ENCODE assay signal across 36 cellular contexts in the genomic region with DNA sequence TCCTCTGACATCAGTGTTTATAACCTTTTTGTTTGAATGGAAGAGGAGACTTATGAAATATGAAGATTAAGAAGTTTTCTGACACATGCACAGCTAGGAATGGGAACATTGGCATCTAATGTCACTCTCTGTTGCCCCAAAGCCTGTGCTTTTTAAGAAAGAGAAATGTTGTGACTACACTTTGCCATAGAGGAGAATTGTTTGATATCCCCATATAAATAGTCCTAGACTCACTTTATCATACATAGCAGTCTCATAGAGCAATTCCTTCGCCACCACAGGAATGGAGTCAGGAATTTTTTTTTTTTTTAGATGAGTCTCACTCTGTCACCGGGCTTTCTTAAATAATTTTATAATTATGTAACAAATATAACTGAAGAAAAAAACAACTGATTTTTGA. TPM values are rescaled to one million over a fixed set of nuclear protein-coding genes. Genes with fewer than 3 reads are reported as not detected.
DNase-seq lines count a peak whose midpoint lies in the region; ATAC-seq and TF ChIP-seq lines count a peak whose summit lies in the region.
"Had no signal": no experiment of that assay in that cellular context is flagged by ENCODE, and none has a peak within 500 bp of the region (broad histone marks: within the 10 kb centered on the region; RNA-seq: fewer than 3 reads in every experiment).

No MANE protein-coding gene starts in this region.

- H3K79me1 ChIP-seq in mesendoderm (ENCODE audit: low read length) = no peaks in the 10 kb centered on the region

- H3K56ac ChIP-seq in mesendoderm (ENCODE audit: low read length) = no peak overlapping the region

- no peak overlapping the region for H4K8ac ChIP-seq in mesendoderm (ENCODE audit: low read depth, low read length)

- H3K36me3 ChIP-seq in PC-3 (ENCODE audit: low read depth, low read length) (no peaks in the 10 kb centered on the region), mesendoderm (ENCODE audit: control insufficient read depth, insufficient read depth, low read length) (no peaks in the 10 kb centered on the region)
- H3K36me3 ChIP-seq: cardiac muscle cell, colonic mucosa, MG63, ovary, suprapubic skin had no signal

- H4K5ac ChIP-seq in mesendoderm (ENCODE audit: low read length) = no peak overlapping the region

- H3K4me2 ChIP-seq in PC-3 (ENCODE audit: low read length) = no peak overlapping the region
- H3K4me2 ChIP-seq in mesendoderm (ENCODE audit: low read length) = no peak overlapping the region
- H3K4me2 ChIP-seq: A549 had no signal

- H3K27ac Mint-ChIP-seq in activated CD8-positive, alpha-beta T cell treated with anti-CD3 and anti-CD28 coated beads for 36 hours = peak overlapping the region; percentile 70
- no peak overlapping the region for H3K27ac Mint-ChIP-seq in activated CD8-positive, alpha-beta T cell treated with anti-CD3 and anti-CD28 coated beads, Interleukin-2, amount 10 ng/mL, durations not matched to agents 7 days and 5 days
- H3K27ac Mint-ChIP-seq in activated T-helper 1 cell treated with anti-CD3 and anti-CD28 coated beads, Interleukin-12 subunit alpha, Interleukin-12 subunit beta, Interleukin-2, Interleukin-4 antibody, amounts not matched to agents 30 ng/mL and 10 ng/mL and 1 ng/mL, durations not matched to agents 14 hours and 24 hours and 36 hours = peak overlapping the region; percentile 75
- H3K27ac Mint-ChIP-seq: CD4-positive, CD25-positive, alpha-beta regulatory T cell; immature natural killer cell; stimulated activated effector memory CD8-positive, alpha-beta T cell treated with anti-CD3 and anti-CD28 coated beads, Interleukin-12 subunit alpha, Interleukin-12 subunit beta, amount 100 ng/mL, for 72 hours; WTC11 had no signal

- intact Hi-C loops in activated CD8-positive, alpha-beta T cell treated with anti-CD3 and anti-CD28 coated beads for 36 hours (cut with micrococcal nuclease) = no loop called here
- intact Hi-C loops in PC-3 (cut with micrococcal nuclease) = no loop called here
- intact Hi-C loops in activated T-helper 1 cell treated with anti-CD3 and anti-CD28 coated beads, Interleukin-12 subunit alpha, Interleukin-12 subunit beta, Interleukin-2, Interleukin-4 antibody, amounts not matched to agents 30 ng/mL and 10 ng/mL and 1 ng/mL, durations not matched to agents 14 hours and 24 hours and 36 hours (cut with micrococcal nuclease) = loop anchor here (5.0 to 10.0 kb wide), 6 partner anchors 370 to 1942 kb away; no protein-coding TSS in a partner anchor

- no peaks in the 10 kb centered on the region for H3K27me3 ChIP-seq in PC-3 (ENCODE audit: low read length)
- no peaks in the 10 kb centered on the region for H3K27me3 ChIP-seq in mesendoderm (ENCODE audit: insufficient read depth, low read length, poor library complexity)
- H3K27me3 ChIP-seq: cardiac muscle cell, colonic mucosa, MG63, ovary, suprapubic skin had no signal

- H3K9me3 ChIP-seq in PC-3 (ENCODE audit: low read length) = peaks cover 5% of the 10 kb centered on the region; the same call in 1 of the 2 replicates
- H3K9me3 ChIP-seq: A549, colonic mucosa, MG63, ovary, suprapubic skin had no signal

- H3K27ac ChIP-seq in PC-3 (ENCODE audit: low read length) = peak overlapping the region; percentile 90
- no peak overlapping the region for H3K27ac ChIP-seq in mesendoderm (ENCODE audit: low read depth, low read length)
- H3K27ac ChIP-seq: A549, cardiac muscle cell, colonic mucosa, ovary, suprapubic skin had no signal

- H3F3A ChIP-seq in PC-3 (ENCODE audit: low read length, unreplicated experiment) = peaks cover 4% of the 10 kb centered on the region

- no peak overlapping the region for H3K4ac ChIP-seq in mesendoderm (ENCODE audit: low read depth, low read length)

- no peak for DNase-seq in activated CD8-positive, alpha-beta T cell treated with anti-CD3 and anti-CD28 coated beads for 36 hours
- no peak for DNase-seq in activated CD8-positive, alpha-beta T cell treated with anti-CD3 and anti-CD28 coated beads, Interleukin-2, amount 10 ng/mL, durations not matched to agents 7 days and 5 days
- DNase-seq in PC-3 (no peak), iris pigment epithelial cell (ENCODE audit: low read depth) (peak; percentile 0), mesendoderm (no peak), superior temporal gyrus (ENCODE audit: extremely low spot score) (no peak)
- no peak for DNase-seq in activated T-helper 1 cell treated with anti-CD3 and anti-CD28 coated beads, Interleukin-12 subunit alpha, Interleukin-12 subunit beta, Interleukin-2, Interleukin-4 antibody, amounts not matched to agents 30 ng/mL and 10 ng/mL and 1 ng/mL, durations not matched to agents 14 hours and 24 hours and 36 hours (ENCODE audit: low spot score)
- DNase-seq: activated CD4-positive, alpha-beta T cell treated with anti-CD3 and anti-CD28 coated beads, Interleukin-2, amount 50 U/mL, for 4 hours; activated gamma-delta T cell treated with Interleukin-2 at 50 U/mL for 16 hours; anterior cingulate cortex; Calu3; CD4-positive, CD25-positive, alpha-beta regulatory T cell; colonic mucosa; DMS79; effector CD4-positive, alpha-beta T cell; GDM1; HCEC 1CT; hypothalamus; immature natural killer cell; MG63; NCI-H1105; NCI-H1930; NCI-H2171 treated with DMSO at 0.1 percent for 48 hours; NCI-H524; ovary had no signal

- CTCF ChIA-PET in activated CD8-positive, alpha-beta T cell treated with anti-CD3 and anti-CD28 coated beads for 36 hours (lab: Charles Lee) = no interaction called here
- CTCF ChIA-PET in activated CD8-positive, alpha-beta T cell treated with anti-CD3 and anti-CD28 coated beads, Interleukin-2, amount 10 ng/mL, durations not matched to agents 7 days and 5 days (lab: Charles Lee) = no interaction called here
- CTCF ChIA-PET in PC-3 (lab: Charles Lee) = no interaction called here

- peaks cover 2% of the 10 kb centered on the region for H3K36me3 Mint-ChIP-seq in activated CD8-positive, alpha-beta T cell treated with anti-CD3 and anti-CD28 coated beads for 36 hours (ENCODE audit: low read depth)
- no peaks in the 10 kb centered on the region for H3K36me3 Mint-ChIP-seq in activated CD8-positive, alpha-beta T cell treated with anti-CD3 and anti-CD28 coated beads, Interleukin-2, amount 10 ng/mL, durations not matched to agents 7 days and 5 days (ENCODE audit: low read depth)
- peaks cover 3% of the 10 kb centered on the region for H3K36me3 Mint-ChIP-seq in activated T-helper 1 cell treated with anti-CD3 and anti-CD28 coated beads, Interleukin-12 subunit alpha, Interleukin-12 subunit beta, Interleukin-2, Interleukin-4 antibody, amounts not matched to agents 30 ng/mL and 10 ng/mL and 1 ng/mL, durations not matched to agents 14 hours and 24 hours and 36 hours (ENCODE audit: low read depth)
- H3K36me3 Mint-ChIP-seq: CD4-positive, CD25-positive, alpha-beta regulatory T cell; immature natural killer cell; stimulated activated effector memory CD8-positive, alpha-beta T cell treated with anti-CD3 and anti-CD28 coated beads, Interleukin-12 subunit alpha, Interleukin-12 subunit beta, amount 100 ng/mL, for 72 hours; WTC11 had no signal

- H3K18ac ChIP-seq in mesendoderm (ENCODE audit: low read length) = no peak overlapping the region

- peaks cover 46% of the 10 kb centered on the region for H3K4me1 ChIP-seq in PC-3 (ENCODE audit: insufficient read depth, low read length)
- no peaks in the 10 kb centered on the region for H3K4me1 ChIP-seq in mesendoderm (ENCODE audit: control insufficient read depth, low read depth, low read length)
- H3K4me1 ChIP-seq: A549, colonic mucosa, suprapubic skin had no signal

- H2BK5ac ChIP-seq in mesendoderm (ENCODE audit: low read length) = no peak overlapping the region

- no peak overlapping the region for H2AK5ac ChIP-seq in mesendoderm (ENCODE audit: low read length)

- no peaks in the 10 kb centered on the region for H3K9me2 ChIP-seq in PC-3 (replicated peaks; ENCODE audit: low read length)

- BruUV-seq in PC-3 (replicated peaks; lab: Mats Ljungman, UMichigan) = no TSS peak

- no peak overlapping the region for H3K4me3 Mint-ChIP-seq in activated CD8-positive, alpha-beta T cell treated with anti-CD3 and anti-CD28 coated beads for 36 hours
- H3K4me3 Mint-ChIP-seq in activated CD8-positive, alpha-beta T cell treated with anti-CD3 and anti-CD28 coated beads, Interleukin-2, amount 10 ng/mL, durations not matched to agents 7 days and 5 days = no peak overlapping the region
- no peak overlapping the region for H3K4me3 Mint-ChIP-seq in activated T-helper 1 cell treated with anti-CD3 and anti-CD28 coated beads, Interleukin-12 subunit alpha, Interleukin-12 subunit beta, Interleukin-2, Interleukin-4 antibody, amounts not matched to agents 30 ng/mL and 10 ng/mL and 1 ng/mL, durations not matched to agents 14 hours and 24 hours and 36 hours
- H3K4me3 Mint-ChIP-seq: CD4-positive, CD25-positive, alpha-beta regulatory T cell; immature natural killer cell; stimulated activated effector memory CD8-positive, alpha-beta T cell treated with anti-CD3 and anti-CD28 coated beads, Interleukin-12 subunit alpha, Interleukin-12 subunit beta, amount 100 ng/mL, for 72 hours; WTC11 had no signal

- H2BK15ac ChIP-seq in mesendoderm (replicated peaks; ENCODE audit: low read depth) = no peak overlapping the region

- H4K20me1 ChIP-seq in PC-3 (ENCODE audit: low read length) = no peaks in the 10 kb centered on the region

- TF ChIP-seq CTCF in activated CD8-positive, alpha-beta T cell treated with anti-CD3 and anti-CD28 coated beads for 36 hours (IDR thresholded peaks at IDR 0.05) = no peak
- TF ChIP-seq CTCF in PC-3 (conservative IDR thresholded peaks at IDR 0.05; ENCODE audit: low read depth, low read length) = no peak

- H3K4me3 ChIP-seq in PC-3 (ENCODE audit: low read length) (no peak overlapping the region), mesendoderm (ENCODE audit: low read length) (no peak overlapping the region)
- H3K4me3 ChIP-seq: A549, cardiac muscle cell, colonic mucosa, K562, MG63, ovary, suprapubic skin had no signal

- ATAC-seq in activated CD8-positive, alpha-beta T cell treated with anti-CD3 and anti-CD28 coated beads for 36 hours = no peak
- ATAC-seq in activated CD8-positive, alpha-beta T cell treated with anti-CD3 and anti-CD28 coated beads, Interleukin-2, amount 10 ng/mL, durations not matched to agents 7 days and 5 days = no peak
- ATAC-seq in PC-3 (no peak), GM18520 (IDR thresholded peaks at IDR 0.05; ENCODE audit: unreplicated experiment) (no peak)
- ATAC-seq: A549; K562; Right ventricle myocardium inferior; stimulated activated effector memory CD8-positive, alpha-beta T cell treated with anti-CD3 and anti-CD28 coated beads, Interleukin-12 subunit alpha, Interleukin-12 subunit beta, amount 100 ng/mL, for 72 hours; WTC11 had no signal

- no peak overlapping the region for H2BK120ac ChIP-seq in mesendoderm (ENCODE audit: low read depth, low read length)

- POLR2A ChIA-PET in activated CD8-positive, alpha-beta T cell treated with anti-CD3 and anti-CD28 coated beads for 36 hours (lab: Charles Lee) = no interaction called here
- POLR2A ChIA-PET in activated CD8-positive, alpha-beta T cell treated with anti-CD3 and anti-CD28 coated beads, Interleukin-2, amount 10 ng/mL, durations not matched to agents 7 days and 5 days (lab: Charles Lee) = no interaction called here
- POLR2A ChIA-PET in PC-3 (lab: Charles Lee; ENCODE audit: unreplicated experiment) = no interaction called here

- no peak overlapping the region for H3K23ac ChIP-seq in mesendoderm (ENCODE audit: low read length)

- H3K9me3 Mint-ChIP-seq in activated CD8-positive, alpha-beta T cell treated with anti-CD3 and anti-CD28 coated beads for 36 hours = peaks cover 10% of the 10 kb centered on the region
- H3K9me3 Mint-ChIP-seq in activated CD8-positive, alpha-beta T cell treated with anti-CD3 and anti-CD28 coated beads, Interleukin-2, amount 10 ng/mL, durations not matched to agents 7 days and 5 days (ENCODE audit: insufficient read depth) = peaks cover 6% of the 10 kb centered on the region
- peaks cover 28% of the 10 kb centered on the region for H3K9me3 Mint-ChIP-seq in activated T-helper 1 cell treated with anti-CD3 and anti-CD28 coated beads, Interleukin-12 subunit alpha, Interleukin-12 subunit beta, Interleukin-2, Interleukin-4 antibody, amounts not matched to agents 30 ng/mL and 10 ng/mL and 1 ng/mL, durations not matched to agents 14 hours and 24 hours and 36 hours

- H3K9ac ChIP-seq in PC-3 (ENCODE audit: low read length) = peak overlapping the region; percentile 38
- no peak overlapping the region for H3K9ac ChIP-seq in mesendoderm (ENCODE audit: low read length)

- no CpG with 5 or more reads among the region's 2 CpGs for WGBS in mesendoderm (ENCODE audit: extremely low coverage, insufficient coverage, low lambda C conversion rate)

- peaks cover 25% of the 10 kb centered on the region for H3K4me1 Mint-ChIP-seq in activated CD8-positive, alpha-beta T cell treated with anti-CD3 and anti-CD28 coated beads for 36 hours (ENCODE audit: low read depth)
- H3K4me1 Mint-ChIP-seq in activated CD8-positive, alpha-beta T cell treated with anti-CD3 and anti-CD28 coated beads, Interleukin-2, amount 10 ng/mL, durations not matched to agents 7 days and 5 days (ENCODE audit: low read depth) = peaks cover 9% of the 10 kb centered on the region
- H3K4me1 Mint-ChIP-seq in activated T-helper 1 cell treated with anti-CD3 and anti-CD28 coated beads, Interleukin-12 subunit alpha, Interleukin-12 subunit beta, Interleukin-2, Interleukin-4 antibody, amounts not matched to agents 30 ng/mL and 10 ng/mL and 1 ng/mL, durations not matched to agents 14 hours and 24 hours and 36 hours (ENCODE audit: low read depth) = peaks cover 29% of the 10 kb centered on the region
- H3K4me1 Mint-ChIP-seq: CD4-positive, CD25-positive, alpha-beta regulatory T cell; immature natural killer cell; stimulated activated effector memory CD8-positive, alpha-beta T cell treated with anti-CD3 and anti-CD28 coated beads, Interleukin-12 subunit alpha, Interleukin-12 subunit beta, amount 100 ng/mL, for 72 hours; WTC11 had no signal

- H3K79me2 ChIP-seq in PC-3 (ENCODE audit: low read length) (no peaks in the 10 kb centered on the region), mesendoderm (ENCODE audit: control insufficient read depth, insufficient read depth, low read length) (no peaks in the 10 kb centered on the region)

- H2AFZ ChIP-seq in PC-3 (ENCODE audit: low read length) = no peak overlapping the region

- H3K27me3 Mint-ChIP-seq in activated CD8-positive, alpha-beta T cell treated with anti-CD3 and anti-CD28 coated beads for 36 hours = peaks cover 1% of the 10 kb centered on the region
- H3K27me3 Mint-ChIP-seq in activated CD8-positive, alpha-beta T cell treated with anti-CD3 and anti-CD28 coated beads, Interleukin-2, amount 10 ng/mL, durations not matched to agents 7 days and 5 days (ENCODE audit: low read depth) = no peaks in the 10 kb centered on the region
- no peaks in the 10 kb centered on the region for H3K27me3 Mint-ChIP-seq in activated T-helper 1 cell treated with anti-CD3 and anti-CD28 coated beads, Interleukin-12 subunit alpha, Interleukin-12 subunit beta, Interleukin-2, Interleukin-4 antibody, amounts not matched to agents 30 ng/mL and 10 ng/mL and 1 ng/mL, durations not matched to agents 14 hours and 24 hours and 36 hours (ENCODE audit: insufficient read depth)
- H3K27me3 Mint-ChIP-seq: CD4-positive, CD25-positive, alpha-beta regulatory T cell had no signal

RNA-seq across cellular contexts. Expression of a gene that starts 1.5 kb away (rescaled TPM):
- not detected for total RNA-seq in activated CD8-positive, alpha-beta T cell treated with anti-CD3 and anti-CD28 coated beads for 36 hours
- not detected for total RNA-seq in activated CD8-positive, alpha-beta T cell treated with anti-CD3 and anti-CD28 coated beads, Interleukin-2, amount 10 ng/mL, durations not matched to agents 7 days and 5 days
- not detected in 2 replicates for total RNA-seq in PC-3 (2014; rRNA removed)
- not detected in 2 replicates for total RNA-seq in activated T-helper 1 cell treated with anti-CD3 and anti-CD28 coated beads, Interleukin-12 subunit alpha, Interleukin-12 subunit beta, Interleukin-2, Interleukin-4 antibody, amounts not matched to agents 30 ng/mL and 10 ng/mL and 1 ng/mL, durations not matched to agents 14 hours and 24 hours and 36 hours
- polyA plus RNA-seq in mesendoderm (2013, experiment 1 of 2) = not detected
- not detected for polyA plus RNA-seq in mesendoderm (2013, experiment 2 of 2)
- total RNA-seq: Calu3; cardiac muscle cell; CD4-positive, CD25-positive, alpha-beta regulatory T cell; colonic mucosa; fibroblast of lung; K562; ovary; Right ventricle myocardium inferior; suprapubic skin; ureter; WTC11 had no signal
- polyA plus RNA-seq: A549; cardiac muscle cell; CD4-positive, CD25-positive, alpha-beta regulatory T cell; fibroblast of lung; immature natural killer cell; K562; neural cell; ovary had no signal

RNA-seq across cellular contexts. Expression of a gene that starts 30.0 kb away (rescaled TPM):
- total RNA-seq in activated CD8-positive, alpha-beta T cell treated with anti-CD3 and anti-CD28 coated beads for 36 hours = not detected
- total RNA-seq in activated CD8-positive, alpha-beta T cell treated with anti-CD3 and anti-CD28 coated beads, Interleukin-2, amount 10 ng/mL, durations not matched to agents 7 days and 5 days = not detected
- total RNA-seq in PC-3 (2014; rRNA removed) = not detected in 2 replicates
- total RNA-seq in activated T-helper 1 cell treated with anti-CD3 and anti-CD28 coated beads, Interleukin-12 subunit alpha, Interleukin-12 subunit beta, Interleukin-2, Interleukin-4 antibody, amounts not matched to agents 30 ng/mL and 10 ng/mL and 1 ng/mL, durations not matched to agents 14 hours and 24 hours and 36 hours = not detected in 2 replicates
- not detected for polyA plus RNA-seq in mesendoderm (2013, experiment 1 of 2)
- polyA plus RNA-seq in mesendoderm (2013, experiment 2 of 2) = not detected
- total RNA-seq: Calu3; cardiac muscle cell; CD4-positive, CD25-positive, alpha-beta regulatory T cell; colonic mucosa; fibroblast of lung; K562; ovary; Right ventricle myocardium inferior; suprapubic skin; ureter; WTC11 had no signal
- polyA plus RNA-seq: A549; cardiac muscle cell; CD4-positive, CD25-positive, alpha-beta regulatory T cell; fibroblast of lung; immature natural killer cell; K562; neural cell; ovary had no signal

RNA-seq across cellular contexts. Expression of a gene that starts 38.1 kb away (rescaled TPM):
- total RNA-seq in activated CD8-positive, alpha-beta T cell treated with anti-CD3 and anti-CD28 coated beads for 36 hours = not detected
- not detected for total RNA-seq in activated CD8-positive, alpha-beta T cell treated with anti-CD3 and anti-CD28 coated beads, Interleukin-2, amount 10 ng/mL, durations not matched to agents 7 days and 5 days
- not detected in 2 replicates for total RNA-seq in PC-3 (2014; rRNA removed)
- total RNA-seq in activated T-helper 1 cell treated with anti-CD3 and anti-CD28 coated beads, Interleukin-12 subunit alpha, Interleukin-12 subunit beta, Interleukin-2, Interleukin-4 antibody, amounts not matched to agents 30 ng/mL and 10 ng/mL and 1 ng/mL, durations not matched to agents 14 hours and 24 hours and 36 hours = not detected in 2 replicates
- not detected for polyA plus RNA-seq in mesendoderm (2013, experiment 1 of 2)
- polyA plus RNA-seq in mesendoderm (2013, experiment 2 of 2) = not detected
- total RNA-seq: Calu3; cardiac muscle cell; CD4-positive, CD25-positive, alpha-beta regulatory T cell; colonic mucosa; fibroblast of lung; K562; ovary; Right ventricle myocardium inferior; suprapubic skin; ureter; WTC11 had no signal
- polyA plus RNA-seq: A549; cardiac muscle cell; CD4-positive, CD25-positive, alpha-beta regulatory T cell; fibroblast of lung; immature natural killer cell; K562; neural cell; ovary had no signal
